In the genomic region with DNA sequence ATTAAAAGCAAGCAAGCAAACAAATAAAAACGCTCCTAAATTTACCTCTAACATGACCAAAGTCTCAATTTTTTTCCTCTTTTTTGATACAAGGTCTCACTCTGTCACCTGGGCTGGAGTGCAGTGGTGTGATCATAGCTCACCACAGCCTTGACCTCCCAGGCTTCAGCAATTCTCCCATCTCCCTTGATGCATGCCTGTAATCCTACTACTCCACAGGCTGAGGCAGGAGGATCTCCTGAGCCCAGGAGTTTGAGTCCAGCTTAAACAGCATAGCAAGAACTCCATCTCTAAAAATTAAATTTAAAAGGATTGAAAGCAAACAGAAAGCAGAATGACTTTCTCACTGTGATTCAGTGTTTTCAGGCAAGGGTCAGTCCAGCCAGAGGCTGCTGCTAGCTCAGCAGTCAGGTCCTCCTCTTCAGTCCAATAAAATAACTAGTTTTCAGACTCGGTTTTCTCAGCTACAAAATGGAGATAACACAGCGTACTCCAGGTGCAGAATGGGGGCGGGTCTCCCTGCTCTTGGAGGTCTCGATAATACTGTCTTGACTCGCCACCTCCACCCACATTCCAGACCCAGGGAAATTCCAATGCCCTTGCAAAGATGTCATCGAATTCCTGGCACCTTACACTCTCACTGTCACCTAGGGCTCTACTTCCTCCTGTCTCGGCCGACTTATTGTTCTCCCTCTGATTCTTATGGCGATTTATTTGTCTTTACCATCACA, we compare ENCODE assay signal across 14 cellular contexts. TPM values are rescaled to one million over a fixed set of nuclear protein-coding genes. Genes with fewer than 3 reads are reported as not detected.
DNase-seq lines count a peak whose midpoint lies in the region; ATAC-seq and FAIRE-seq lines count a peak whose summit lies in the region.
"Had no signal": no experiment of that assay in that cellular context is flagged by ENCODE, and none has a peak within 500 bp of the region (broad histone marks: within the 10 kb centered on the region; RNA-seq: fewer than 3 reads in every experiment).

No MANE protein-coding gene starts in this region.

- no peak overlapping the region for H3K9ac ChIP-seq in NT2/D1 (ENCODE audit: insufficient read length, low read depth)
- H3K9ac ChIP-seq in mucosa of stomach (ENCODE audit: low read length) = peak overlapping the region; percentile 1

- H3K27me3 ChIP-seq in NT2/D1 (ENCODE audit: insufficient read depth, insufficient read length) = no peaks in the 10 kb centered on the region
- no peaks in the 10 kb centered on the region for H3K27me3 ChIP-seq in mucosa of stomach (ENCODE audit: control insufficient read depth, insufficient read depth, low read length)

- H3K9me3 ChIP-seq in NT2/D1 (ENCODE audit: insufficient read depth, low read length) = peaks cover 1% of the 10 kb centered on the region; the same call in 1 of the 2 replicates
- no peaks in the 10 kb centered on the region for H3K9me3 ChIP-seq in mucosa of stomach (ENCODE audit: control insufficient read depth, low read length)

- DNase-seq in Daoy (ENCODE audit: low read depth) (peak; percentile 71), NT2/D1 (ENCODE audit: low read depth, low spot score) (peak; percentile 74), glomerular visceral epithelial cell (ENCODE audit: extremely low spot score) (peak; percentile 79), DMS53 treated with DMSO at 0.1 percent for 48 hours (lab: John Stamatoyannopoulos, UW; ENCODE audit: unreplicated experiment) (no peak), left cardiac atrium (no peak), mesenteric fat pad (ENCODE audit: low spot score) (no peak), frontal cortex (ENCODE audit: low spot score in 2 of 2) (no peak)
- DNase-seq: activated CD4-positive, alpha-beta T cell treated with anti-CD3 and anti-CD28 coated beads, Interleukin-2, amount 10 ng/mL, durations not matched to agents 24 days and 14 days; AML-193; immature natural killer cell; Kasumi-1; NCI-H2081 treated with DMSO at 0.1 percent for 48 hours had no signal

- H3K4me3 ChIP-seq in NT2/D1 (ENCODE audit: insufficient read length, low read depth) (no peak overlapping the region), mucosa of stomach (ENCODE audit: low read length) (no peak overlapping the region)

- no peak for ATAC-seq in left cardiac atrium

- H3K4me1 ChIP-seq in NT2/D1 (ENCODE audit: insufficient read depth, insufficient read length) (no peaks in the 10 kb centered on the region), mucosa of stomach (ENCODE audit: control insufficient read depth, insufficient read depth, low read length) (no peaks in the 10 kb centered on the region)

- intact Hi-C loops in left cardiac atrium (cut with DNase I) = no loop called here

- no peak for FAIRE-seq in frontal cortex (lab: Jason Lieb, UNC)
- FAIRE-seq: GM18507 had no signal

- H3K36me3 ChIP-seq in NT2/D1 (ENCODE audit: insufficient read depth, insufficient read length, low read length) = no peaks in the 10 kb centered on the region
- H3K36me3 ChIP-seq in mucosa of stomach (ENCODE audit: control insufficient read depth, insufficient read depth, low read length) = no peaks in the 10 kb centered on the region

RNA-seq across cellular contexts. Expression of gene MRTFB, which starts 20.7 kb away (rescaled TPM):
- 5.3 and 8.3 TPM in 2 replicates for total RNA-seq in Daoy (2014; rRNA removed; shearing (Covaris generic))
- total RNA-seq in left cardiac atrium (10 to 100 TPM; 34.7 to 36.8 TPM), mesenteric fat pad (53.8 TPM), frontal cortex (37.5 TPM)

Comparison
In these comparisons a context has a peak if more than half of its experiments do, and no peak if none do; other contexts are left out.
1. DNase-seq: peak in Daoy (single experiment), NT2/D1 (single experiment) and glomerular visceral epithelial cell (single experiment); none in DMS53 treated with DMSO at 0.1 percent for 48 hours (single experiment), left cardiac atrium (single experiment), mesenteric fat pad (single experiment) and frontal cortex (0 of 2).